ENCODE assay signal across 32 cellular contexts in the genomic region with DNA sequence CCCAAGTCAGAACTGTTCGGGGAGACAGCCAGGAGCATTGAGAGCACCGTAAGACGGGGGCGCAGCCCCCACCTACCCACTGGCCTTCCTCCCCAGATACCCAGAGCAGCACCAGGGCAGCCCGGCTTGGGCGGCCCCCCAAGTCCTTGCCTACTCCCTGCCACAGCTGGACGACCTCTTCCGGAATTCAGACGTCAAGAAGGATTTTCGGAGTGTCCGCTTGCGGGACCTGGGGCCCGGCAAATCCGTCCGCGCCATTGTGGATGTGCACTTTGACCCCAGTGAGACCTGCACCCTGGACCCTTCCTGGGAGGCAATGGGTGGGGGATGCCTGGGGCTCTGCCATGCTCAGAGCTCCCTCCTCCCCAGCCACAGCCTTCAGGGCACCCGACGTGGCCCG. TPM values are rescaled to one million over a fixed set of nuclear protein-coding genes. Genes with fewer than 3 reads are reported as not detected.
"Had no signal": no experiment of that assay in that cellular context is flagged by ENCODE, and none has a peak within 500 bp of the region (broad histone marks: within the 10 kb centered on the region; RNA-seq: fewer than 3 reads in every experiment).

No MANE protein-coding gene starts in this region.

- ATAC-seq: natural killer cell; psoas muscle; right cardiac atrium; sciatic nerve; stimulated activated memory B cell treated with anti-CD40 and anti-IgM and Interleukin-4, amounts not matched to agents 10 μg/mL and 1 μg/mL and 100 μg/mL, for 72 hours; stimulated activated naive CD8-positive, alpha-beta T cell treated with anti-CD3 and anti-CD28 coated beads, Interleukin-15, amount 100 ng/mL, for 72 hours; stimulated activated naive CD8-positive, alpha-beta T cell treated with anti-CD3 and anti-CD28 coated beads, Interleukin-15, Interleukin-2, amounts not matched to agents 100 U/mL and 50 U/mL, for 24 hours; upper lobe of right lung had no signal

- DNase-seq: natural killer cell; occipital lobe; ovary; posterior cingulate gyrus; psoas muscle; right cardiac atrium; spleen; stimulated activated CD4-positive, alpha-beta T cell treated with anti-CD3 and anti-CD28 coated beads, Interleukin-12 subunit alpha, Interleukin-12 subunit beta, amount 100 ng/mL, for 4 hours; stimulated activated CD4-positive, alpha-beta T cell treated with anti-CD3 and anti-CD28 coated beads, Interleukin-1b, Interleukin-23, amount 100 ng/mL, for 48 hours; stimulated activated CD4-positive, alpha-beta T cell treated with anti-CD3 and anti-CD28 coated beads, Interleukin-4, amount 100 ng/mL, for 1 hour; stimulated activated CD4-positive, alpha-beta T cell treated with anti-CD3 and anti-CD28 coated beads, Interleukin-4, amount 100 ng/mL, for 4 hours; stimulated activated CD8-positive, alpha-beta memory T cell treated with anti-CD3 and anti-CD28 coated beads, Interleukin-4, amount 100 ng/mL, for 48 hours; stimulated activated naive CD4-positive, alpha-beta T cell; stimulated activated naive CD8-positive, alpha-beta T cell treated with anti-CD3 and anti-CD28 coated beads, Interleukin-15, amount 100 ng/mL, for 72 hours; stimulated activated naive CD8-positive, alpha-beta T cell treated with anti-CD3 and anti-CD28 coated beads, Interleukin-15, Interleukin-2, amounts not matched to agents 100 U/mL and 50 U/mL, for 24 hours; substantia nigra; testis; tibial artery; transverse colon; upper lobe of right lung; uterus had no signal

- H3K4me3 ChIP-seq: neural progenitor cell, ovary, psoas muscle, skin epidermis, smooth muscle cell, spleen, suprapubic skin, testis, tibial artery, transverse colon, upper lobe of right lung, uterus had no signal

- H3K4me1 ChIP-seq: neural progenitor cell, parathyroid adenoma, psoas muscle, spleen, testis, tibial artery, upper lobe of right lung, uterus had no signal

- H2AFZ ChIP-seq: neural progenitor cell, parathyroid adenoma had no signal

- H3K27ac ChIP-seq: neural progenitor cell, ovary, parathyroid adenoma, psoas muscle, skin epidermis, spleen, suprapubic skin, testis, tibial artery, transverse colon, upper lobe of right lung, uterus had no signal

- H3K27me3 ChIP-seq: neural progenitor cell, ovary, spleen, suprapubic skin, testis, tibial artery, transverse colon, upper lobe of right lung, uterus had no signal

- H3K79me2 ChIP-seq: parathyroid adenoma had no signal

- H3K9ac ChIP-seq: neural progenitor cell, parathyroid adenoma had no signal

- H3K4me2 ChIP-seq: neural progenitor cell, smooth muscle cell had no signal

- H3K36me3 ChIP-seq: neural progenitor cell, ovary, transverse colon, uterus had no signal

- H3K9me3 ChIP-seq: ovary, psoas muscle, suprapubic skin, testis, tibial artery, transverse colon, upper lobe of right lung, uterus had no signal

RNA-seq across cellular contexts. Expression of gene RNF223, which starts 26.7 kb away (rescaled TPM):
- total RNA-seq: natural killer cell, occipital lobe, osteoblast, progenitor cell of endocrine pancreas, psoas muscle, renal cortical epithelial cell, right cardiac atrium, sciatic nerve, spleen, uterus had no signal
- polyA plus RNA-seq: neural cell, ovary, psoas muscle, right cardiac atrium, spleen had no signal
